In genomic region chr3:66582721-66583141, GRCh38 we compare ENCODE assay signal across 1 cellular context.
TF ChIP-seq lines count a peak whose summit lies in the region.

No MANE protein-coding gene starts in this region.

TF ChIP-seq in WTC11, 78 proteins besides CTCF, POLR2A, EP300 and RAD21 (continued from another document):
- TF ChIP-seq AR (CRISPR knock-in tag; IDR thresholded peaks at IDR 0.05) (no peak), USF1 (CRISPR knock-in tag; IDR thresholded peaks at IDR 0.05) (no peak), ATF6 (CRISPR knock-in tag; IDR thresholded peaks at IDR 0.05) (no peak), SOX15 (CRISPR knock-in tag; IDR thresholded peaks at IDR 0.05) (no peak)
